Comparison of ENCODE assay signal across 8 cellular contexts in genomic region chr18:74796928-74797576, GRCh38.
DNase-seq lines count a peak whose midpoint lies in the region; ATAC-seq and TF ChIP-seq lines count a peak whose summit lies in the region.

No MANE protein-coding gene starts in this region.

- TF ChIP-seq EP300 in stomach (IDR thresholded peaks at IDR 0.05): no peak

- H3K4me3 ChIP-seq in OCI-LY7 (ENCODE audit: low read depth, low read length, poor library complexity, severe bottlenecking) (peak overlapping the region; percentile 49), heart right ventricle (peak overlapping the region in 3 of 10 donors; percentile 17 to 26 (median 21)), urinary bladder (ENCODE audit: low read depth, low read length) (no peak overlapping the region), stomach (no peak overlapping the region)

- TF ChIP-seq CTCF in OCI-LY7 (conservative IDR thresholded peaks at IDR 0.05; ENCODE audit: low read length) (no peak), heart right ventricle (IDR thresholded peaks at IDR 0.05) (no peak), stomach (IDR thresholded peaks at IDR 0.05) (no peak)

- H3K27me3 ChIP-seq in heart right ventricle: no peaks in the 10 kb centered on the region
- no peaks in the 10 kb centered on the region for H3K27me3 ChIP-seq in stomach

- BruUV-seq in OCI-LY7 (replicated peaks; lab: Mats Ljungman, UMichigan): no TSS peak

- TF ChIP-seq POLR2A in stomach (IDR thresholded peaks at IDR 0.05): no peak

- no peaks in the 10 kb centered on the region for H3K79me2 ChIP-seq in OCI-LY7 (ENCODE audit: insufficient read depth, low read depth, low read length)

- H2AFZ ChIP-seq in OCI-LY7 (ENCODE audit: low read length): peak overlapping the region; percentile 77; the same call in 1 of the 2 replicates

- H3K36me3 Mint-ChIP-seq in activated naive CD4-positive, alpha-beta T cell treated with anti-CD3 and anti-CD28 coated beads, Interleukin-2, amount 50 U/mL, for 72 hours: no peaks in the 10 kb centered on the region

- H3K27ac Mint-ChIP-seq in activated naive CD4-positive, alpha-beta T cell treated with anti-CD3 and anti-CD28 coated beads, Interleukin-2, amount 50 U/mL, for 72 hours: no peak overlapping the region

- H3K36me3 ChIP-seq in OCI-LY7 (ENCODE audit: insufficient read depth, low read length) (no peaks in the 10 kb centered on the region; the same call in 1 of the 2 replicates), heart right ventricle (no peaks in the 10 kb centered on the region), urinary bladder (ENCODE audit: insufficient read depth) (no peaks in the 10 kb centered on the region), stomach (no peaks in the 10 kb centered on the region)

- intact Hi-C loops in OCI-LY7 (cut with micrococcal nuclease; ENCODE audit: unreplicated experiment): no loop called here
- intact Hi-C loops in heart right ventricle (cut with DNase I): no loop called here
- intact Hi-C loops in stomach (cut with DNase I; ENCODE audit: low total_unique reads): no loop called here

- POLR2A ChIA-PET in OCI-LY7 (lab: Charles Lee): interaction anchor here (1.0 to 1.5 kb wide), 2 partner anchors 8 to 9 kb away, joined by 3 to 5 read pairs; no protein-coding TSS in a partner anchor

- peak overlapping the region; percentile 83 for H3K4me2 ChIP-seq in OCI-LY7 (ENCODE audit: low read length)

- H3K9me3 Mint-ChIP-seq in activated naive CD4-positive, alpha-beta T cell treated with anti-CD3 and anti-CD28 coated beads, Interleukin-2, amount 50 U/mL, for 72 hours: no peaks in the 10 kb centered on the region

- no peaks in the 10 kb centered on the region for H3K9me3 ChIP-seq in OCI-LY7 (ENCODE audit: low read length)
- H3K9me3 ChIP-seq in heart right ventricle: no peaks in the 10 kb centered on the region
- H3K9me3 ChIP-seq in stomach: no peaks in the 10 kb centered on the region

- H4K20me1 ChIP-seq in OCI-LY7 (ENCODE audit: insufficient read depth, low read length): no peaks in the 10 kb centered on the region

- CTCF ChIA-PET in OCI-LY7 (lab: Charles Lee; ENCODE audit: unreplicated experiment): no interaction called here

- peak overlapping the region; percentile 50 for H3K27ac ChIP-seq in OCI-LY7 (ENCODE audit: low read depth, low read length, poor library complexity, severe bottlenecking)
- H3K27ac ChIP-seq in heart right ventricle: peak overlapping the region; percentile 4 to 82 (median 70)
- peak overlapping the region; percentile 52 for H3K27ac ChIP-seq in urinary bladder (ENCODE audit: low read depth)
- H3K27ac ChIP-seq in stomach: peak overlapping the region in 1 of 5 donors; percentile 36

- H3K9me2 ChIP-seq in OCI-LY7 (ENCODE audit: insufficient read depth, low read length): no peaks in the 10 kb centered on the region

- peak; percentile 59 to 97 for ATAC-seq in activated naive CD4-positive, alpha-beta T cell treated with anti-CD3 and anti-CD28 coated beads, Interleukin-2, amount 50 U/mL, for 72 hours
- peak; percentile 97 for ATAC-seq in HG02852 (IDR thresholded peaks at IDR 0.05; ENCODE audit: unreplicated experiment)
- ATAC-seq in heart right ventricle: peak; percentile 42 to 96 (median 87)

- 24 to 33% methylated on average over 7 of the region's 7 CpGs for WGBS in heart right ventricle, 2 donors
- WGBS in urinary bladder: 44% methylated on average over 7 of the region's 7 CpGs
- 24 to 39% (median 26%) methylated on average over 7 of the region's 7 CpGs for WGBS in stomach, 5 donors

- no peak for DNase-seq in activated naive CD4-positive, alpha-beta T cell treated with anti-CD3 and anti-CD28 coated beads, Interleukin-2, amount 50 U/mL, for 72 hours (ENCODE audit: low spot score in 2 of 2)
- DNase-seq in activated naive CD4-positive, alpha-beta T cell (lab: John Stamatoyannopoulos, UW): no peak
- DNase-seq in OCI-LY7 (ENCODE audit: low spot score) (peak; percentile 18), heart right ventricle (no peak), stomach (no peak), NOMO-1 treated with DMSO at 0.1 percent for 48 hours (lab: John Stamatoyannopoulos, UW; ENCODE audit: unreplicated experiment) (no peak)

- peaks cover 37% of the 10 kb centered on the region for H3K4me1 ChIP-seq in OCI-LY7 (ENCODE audit: insufficient read depth, low read length, poor library complexity, severe bottlenecking)
- peaks cover 0 to 31% (median 9%) of the 10 kb centered on the region in 9 donors for H3K4me1 ChIP-seq in heart right ventricle
- H3K4me1 ChIP-seq in urinary bladder (ENCODE audit: insufficient read depth): peaks cover 2% of the 10 kb centered on the region
- H3K4me1 ChIP-seq in stomach: peaks cover 0 to 14% (median 8%) of the 10 kb centered on the region in 4 donors
